In genomic region chr1:200314085-200314750, GRCh38 we compare ENCODE assay signal across 3 cellular contexts.
TF ChIP-seq lines count a peak whose summit lies in the region.

No MANE protein-coding gene starts in this region.

TF ChIP-seq in A549, 52 proteins besides CTCF, POLR2A, EP300 and RAD21 (continues in another document):
- no peak for TF ChIP-seq BHLHE40 (IDR thresholded peaks at IDR 0.05; ENCODE audit: low read depth, low read length)
- TF ChIP-seq ZC3H11A (IDR thresholded peaks at IDR 0.05): no peak
- no peak for TF ChIP-seq FOSB (CRISPR knock-in tag; IDR thresholded peaks at IDR 0.05)
- TF ChIP-seq KDM1A (IDR thresholded peaks at IDR 0.05; ENCODE audit: low read depth): no peak
- no peak for TF ChIP-seq USF2 (IDR thresholded peaks at IDR 0.05)
- TF ChIP-seq CHD4 (IDR thresholded peaks at IDR 0.05; ENCODE audit: borderline replicate concordance): no peak
- no peak for TF ChIP-seq E2F6 (IDR thresholded peaks at IDR 0.05; ENCODE audit: borderline replicate concordance, low read depth)
- TF ChIP-seq BCL3 (IDR thresholded peaks at IDR 0.05): peak; percentile 94
- no peak for TF ChIP-seq MAZ (IDR thresholded peaks at IDR 0.05; ENCODE audit: borderline replicate concordance, low read depth, low read length)
- TF ChIP-seq KDM5A (IDR thresholded peaks at IDR 0.05): no peak
- TF ChIP-seq MAX (IDR thresholded peaks at IDR 0.05): peak; percentile 54
- no peak for TF ChIP-seq EHMT2 (IDR thresholded peaks at IDR 0.05; ENCODE audit: low read depth)
- TF ChIP-seq ELK1 (IDR thresholded peaks at IDR 0.05; ENCODE audit: low read depth, low read length): no peak

TF ChIP-seq in IMR-90, 13 proteins besides CTCF, POLR2A, EP300 and RAD21:
- TF ChIP-seq CHD1 (IDR thresholded peaks at IDR 0.05; ENCODE audit: low read depth, low read length) (no peak), BHLHE40 (IDR thresholded peaks at IDR 0.05; ENCODE audit: low read depth, low read length) (no peak), MAFK (IDR thresholded peaks at IDR 0.05; ENCODE audit: low read depth, low read length) (peak; percentile 54; the same call in 1 of the 2 replicates), ELK1 (IDR thresholded peaks at IDR 0.05; ENCODE audit: borderline replicate concordance, low read depth, low read length) (no peak), MAZ (IDR thresholded peaks at IDR 0.05; ENCODE audit: borderline replicate concordance, low read depth, low read length) (no peak), MXI1 (IDR thresholded peaks at IDR 0.05; ENCODE audit: borderline replicate concordance, low read depth, low read length) (no peak), CEBPB (IDR thresholded peaks at IDR 0.05; ENCODE audit: low read depth, low read length) (peak; percentile 86)

TF ChIP-seq in H1, 55 proteins besides CTCF, POLR2A, EP300 and RAD21:
- no peak for TF ChIP-seq FOSL1 (IDR thresholded peaks at IDR 0.05; ENCODE audit: insufficient read depth, low read depth, low read length)
- no peak for TF ChIP-seq BACH1 (IDR thresholded peaks at IDR 0.05; ENCODE audit: low read length)
- no peak for TF ChIP-seq GTF2F1 (IDR thresholded peaks at IDR 0.05; ENCODE audit: borderline replicate concordance, low read depth, low read length)
- TF ChIP-seq USF2 (IDR thresholded peaks at IDR 0.05; ENCODE audit: low read length): no peak
TF ChIP-seq in H1: peak in this region for 0.
